ENCODE assay signal across 12 cellular contexts in genomic region chr5:67120032-67120431, GRCh38.
DNase-seq lines count a peak whose midpoint lies in the region; ATAC-seq, FAIRE-seq and TF ChIP-seq lines count a peak whose summit lies in the region.
"Had no signal": no experiment of that assay in that cellular context is flagged by ENCODE, and none has a peak within 500 bp of the region (broad histone marks: within the 10 kb centered on the region; RNA-seq: fewer than 3 reads in every experiment).

No MANE protein-coding gene starts in this region.

- TF ChIP-seq POLR2A in heart left ventricle (IDR thresholded peaks at IDR 0.05) (no peak), K562 (conservative IDR thresholded peaks at IDR 0.05) (no peak)

- no peak for TF ChIP-seq RAD21 in K562 (CRISPR knock-in tag; conservative IDR thresholded peaks at IDR 0.05 in 1 of 2, IDR thresholded peaks at IDR 0.05 in 1 of 2)

- H3K27ac ChIP-seq in heart left ventricle (no peak overlapping the region), K562 (ENCODE audit: extremely low read depth, low read depth, low read length) (no peak overlapping the region)
- H3K27ac ChIP-seq: A549, HL-60 had no signal

- no peak for DNase-seq in heart left ventricle
- no peak for DNase-seq in Right ventricle myocardium inferior (ENCODE audit: missing footprints)
- DNase-seq in RPMI7951 (ENCODE audit: low read depth) = peak; percentile 4
- peak in 1 of 4 experiments; percentile 8 for DNase-seq in K562 (ENCODE audit: extremely low read depth in 1 of 4, low spot score in 3 of 4)
- no peak for DNase-seq in foreskin melanocyte
- DNase-seq: Caco-2; CD8-positive, alpha-beta memory T cell; GF-D8; HCEC 1CT had no signal

- no peak overlapping the region for H3K9ac ChIP-seq in K562 (ENCODE audit: insufficient read depth in 1 of 2, low read depth in 2 of 2, low read length in 2 of 2)

- H3K4me1 ChIP-seq in heart left ventricle (peaks cover 0 to 4% (median 0%) of the 10 kb centered on the region in 12 donors), K562 (replicated peaks in 1 of 2; ENCODE audit: control insufficient read depth in 2 of 2, insufficient read depth in 2 of 2, low read length in 2 of 2) (peaks cover 0 to 16% of the 10 kb centered on the region in 2 experiments; a peak in 2 of 5 replicates)
- H3K4me1 ChIP-seq: A549, Caco-2 had no signal

- no peak overlapping the region for H3K4me2 ChIP-seq in K562 (ENCODE audit: insufficient read depth, low read length)
- H3K4me2 ChIP-seq: A549 had no signal

- POLR2A ChIA-PET in K562 (lab: Yijun Ruan, JAX) = no interaction called here

- no peaks in the 10 kb centered on the region for H3K79me2 ChIP-seq in K562 (ENCODE audit: control insufficient read depth, insufficient read depth, low read length)

- in situ Hi-C loops in K562 (cut with MboI) = no loop called here

- BruUV-seq in K562 (replicated peaks; lab: Mats Ljungman, UMichigan) = no TSS peak

- H4K20me1 ChIP-seq in K562 (replicated peaks; ENCODE audit: control insufficient read depth, insufficient read depth, low read length) = no peaks in the 10 kb centered on the region

- no peak for TF ChIP-seq EP300 in K562 (IDR thresholded peaks at IDR 0.05; ENCODE audit: low read length)

- H2AFZ ChIP-seq in K562 (ENCODE audit: low read depth, low read length) = no peak overlapping the region

- TF ChIP-seq CTCF in heart left ventricle (IDR thresholded peaks at IDR 0.05) (no peak), K562 (IDR thresholded peaks at IDR 0.05 in 2 of 3, conservative IDR thresholded peaks at IDR 0.05 in 1 of 3; ENCODE audit: insufficient read depth in 2 of 3, low read depth in 1 of 3, low read length in 3 of 3) (no peak)

- H3K27me3 ChIP-seq in heart left ventricle = no peaks in the 10 kb centered on the region
- H3K27me3 ChIP-seq in K562 (ENCODE audit: control insufficient read depth in 2 of 2, insufficient read depth in 2 of 2, low read length in 2 of 2) = no peaks in the 10 kb centered on the region

- H3K4me3 ChIP-seq in heart left ventricle (no peak overlapping the region), K562 (no peak overlapping the region)
- H3K4me3 ChIP-seq: A549 had no signal

- intact Hi-C loops in heart left ventricle (cut with DNase I) = no loop called here
- intact Hi-C loops in Right ventricle myocardium inferior (cut with DNase I) = no loop called here
- intact Hi-C loops in K562 (cut with micrococcal nuclease) = no loop called here

- FAIRE-seq in K562 (lab: Jason Lieb, UNC) = peak; percentile 6
- FAIRE-seq: A549 had no signal

- ATAC-seq in heart left ventricle (peak in 3 of 4 donors; percentile 31 to 44 (median 39)), Right ventricle myocardium inferior (no peak), K562 (peak; percentile 34; the same call in 2 of the 3 replicates), GM18519 (IDR thresholded peaks at IDR 0.05; ENCODE audit: low FRiP score, unreplicated experiment) (no peak)
- ATAC-seq: A549 had no signal

- no peaks in the 10 kb centered on the region for H3K9me1 ChIP-seq in K562 (ENCODE audit: control insufficient read depth, insufficient read depth, low read length)

- H3K36me3 ChIP-seq in heart left ventricle (peaks cover 0 to 94% (median 46%) of the 10 kb centered on the region in 9 donors), K562 (ENCODE audit: control insufficient read depth, insufficient read depth, low read length) (no peaks in the 10 kb centered on the region)

- CTCF ChIA-PET in K562 (lab: Yijun Ruan, JAX; ENCODE audit: low intra/inter-chr PET ratio) = no interaction called here

- no peaks in the 10 kb centered on the region for H3K9me3 ChIP-seq in heart left ventricle
- H3K9me3 ChIP-seq in K562 (replicated peaks; ENCODE audit: control insufficient read depth, insufficient read depth, low read depth, low read length) = no peaks in the 10 kb centered on the region
- H3K9me3 ChIP-seq: A549, Caco-2 had no signal

TF ChIP-seq in K562, 482 proteins besides CTCF, POLR2A, EP300 and RAD21:
- TF ChIP-seq LCOR (CRISPR knock-in tag; IDR thresholded peaks at IDR 0.05) (no peak), ZNF398 (CRISPR knock-in tag; IDR thresholded peaks at IDR 0.05) (no peak), GTF2F1 (IDR thresholded peaks at IDR 0.05; ENCODE audit: low read depth, low read length) (no peak), ZBTB43 (CRISPR knock-in tag; IDR thresholded peaks at IDR 0.05) (no peak), NCOR1 (IDR thresholded peaks at IDR 0.05) (no peak), CBX5 (IDR thresholded peaks at IDR 0.05; ENCODE audit: borderline replicate concordance, low read depth) (no peak), CHD2 (IDR thresholded peaks at IDR 0.05; ENCODE audit: low read depth, low read length) (no peak), CBFA2T2 (conservative IDR thresholded peaks at IDR 0.05) (0 out of 2 replicates have a peak, but pooled peaks have one; percentile 10), NCOA6 (IDR thresholded peaks at IDR 0.05) (no peak), DLX4 (CRISPR knock-in tag; IDR thresholded peaks at IDR 0.05) (no peak), ZNF436 (CRISPR knock-in tag; IDR thresholded peaks at IDR 0.05) (no peak), NR2C1 (IDR thresholded peaks at IDR 0.05) (0 out of 2 replicates have a peak, but pooled peaks have one; percentile 21), NR2C1 (tag; IDR thresholded peaks at IDR 0.05) (peak; percentile 49; the same call in 1 of the 2 replicates), NR2C2 (CRISPR knock-in tag; IDR thresholded peaks at IDR 0.05) (no peak), NR2C2 (tag; IDR thresholded peaks at IDR 0.05) (0 out of 2 replicates have a peak, but pooled peaks have one; percentile 15)

Comparison
In these comparisons a context has a peak if more than half of its experiments do, and no peak if none do; other contexts are left out.
1. ATAC-seq: peak in heart left ventricle (3 of 4) and K562 (single experiment); none in Right ventricle myocardium inferior (single experiment) and GM18519 (single experiment).